8 cellular contexts compared by ENCODE assay signal in genomic region chr1:103514920-103515503, GRCh38. TPM values are rescaled to one million over a fixed set of nuclear protein-coding genes. Genes with fewer than 3 reads are reported as not detected.
DNase-seq lines count a peak whose midpoint lies in the region; ATAC-seq, FAIRE-seq and TF ChIP-seq lines count a peak whose summit lies in the region.

No MANE protein-coding gene starts in this region.

- H3K14ac ChIP-seq in H1 (ENCODE audit: insufficient read length): no peak overlapping the region

- no peak overlapping the region for H4K91ac ChIP-seq in H1 (replicated peaks; ENCODE audit: insufficient read length, low read length)

- no peak for TF ChIP-seq EP300 in H1 (IDR thresholded peaks at IDR 0.05; ENCODE audit: borderline replicate concordance in 1 of 2, low read depth in 2 of 2, low read length in 2 of 2)

- TF ChIP-seq CTCF in H1 (IDR thresholded peaks at IDR 0.05; ENCODE audit: control extremely low read depth in 1 of 3, insufficient read depth in 1 of 3, low read depth in 1 of 3, low read length in 3 of 3): peak in 2 of 3 experiments; percentile 44 to 61; a peak in 2 of 4 replicates

- H3K23ac ChIP-seq in H1 (ENCODE audit: insufficient read length): no peak overlapping the region

- H2AK5ac ChIP-seq in H1 (ENCODE audit: low read depth, low read length): no peak overlapping the region

- peak; percentile 86 to 88 for TF ChIP-seq RAD21 in H1 (IDR thresholded peaks at IDR 0.05 in 1 of 2, conservative IDR thresholded peaks at IDR 0.05 in 1 of 2; ENCODE audit: low read depth in 2 of 2, low read length in 2 of 2)

- H4K20me1 ChIP-seq in H1 (replicated peaks in 1 of 2; ENCODE audit: control insufficient read depth in 1 of 2, insufficient read depth in 2 of 2, low read length in 2 of 2): no peaks in the 10 kb centered on the region

- CTCF ChIA-PET in H1 (lab: Charles Lee; ENCODE audit: partially characterized antibody): interaction anchor here (0.6 to 4.0 kb wide), 19 partner anchors 10 to 1529 kb away, joined by 3 to 26 read pairs (median 3); partner anchors contain the start of gene RNPC3
- CTCF ChIA-PET in naive thymus-derived CD4-positive, alpha-beta T cell (lab: Charles Lee): interaction anchor here (0.6 to 1.9 kb wide), 6 partner anchors 9 to 1995 kb away, joined by 3 to 6 read pairs (median 4); partner anchors contain the start of gene RNPC3

- H3K4ac ChIP-seq in H1 (replicated peaks; ENCODE audit: insufficient read length, low read depth, low read length): no peak overlapping the region

- H2BK12ac ChIP-seq in H1 (ENCODE audit: low read depth, low read length): no peak overlapping the region

- H3K4me3 ChIP-seq in H7 (ENCODE audit: insufficient read depth, low read depth, low read length): no peak overlapping the region
- no peak overlapping the region for H3K4me3 ChIP-seq in H1 (ENCODE audit: extremely low read depth in 1 of 4, insufficient read depth in 2 of 4, low read depth in 3 of 4, low read length in 4 of 4)
- no peak overlapping the region for H3K4me3 ChIP-seq in naive thymus-derived CD4-positive, alpha-beta T cell (ENCODE audit: low read length)

- H3K4me3 Mint-ChIP-seq in naive thymus-derived CD4-positive, alpha-beta T cell: no peak overlapping the region

- no peak overlapping the region for H2AFZ ChIP-seq in H1 (ENCODE audit: low read length)

- H3K4me1 ChIP-seq in H1 (replicated peaks in 1 of 4; ENCODE audit: control insufficient read depth in 3 of 4, insufficient read depth in 4 of 4, low read length in 3 of 4): no peaks in the 10 kb centered on the region
- H3K4me1 ChIP-seq in naive thymus-derived CD4-positive, alpha-beta T cell (ENCODE audit: control insufficient read depth in 2 of 2, insufficient read depth in 2 of 2, low read length in 2 of 2): no peaks in the 10 kb centered on the region

- peak overlapping the region in 2 of 9 donors; percentile 27 to 32 for H3K27ac Mint-ChIP-seq in naive thymus-derived CD4-positive, alpha-beta T cell

- H3K56ac ChIP-seq in H1 (replicated peaks; ENCODE audit: insufficient read length, low read depth, low read length): no peak overlapping the region

- peaks cover 2 to 28% (median 20%) of the 10 kb centered on the region in 5 donors for H3K36me3 Mint-ChIP-seq in naive thymus-derived CD4-positive, alpha-beta T cell

- DNase-seq in GM03348 (ENCODE audit: low spot score): peak; percentile 33
- DNase-seq in H7: peak; percentile 4
- DNase-seq in Kasumi-1 (lab: John Stamatoyannopoulos, UW): peak; percentile 72 to 82
- DNase-seq in RPMI7951 (ENCODE audit: low read depth): peak; percentile 57
- no peak for DNase-seq in H1 (ENCODE audit: low read depth in 1 of 2, low spot score in 2 of 2)
- DNase-seq in naive thymus-derived CD4-positive, alpha-beta T cell: peak in 7 of 9 donors; percentile 18 to 57 (median 50)
- no peak for DNase-seq in HuH-7 (ENCODE audit: low spot score)

- H3K79me2 ChIP-seq in H1 (ENCODE audit: control insufficient read depth in 1 of 2, insufficient read depth in 2 of 2, low read length in 2 of 2): no peaks in the 10 kb centered on the region

- H3K27ac ChIP-seq in H1 (ENCODE audit: low read depth, low read length): no peak overlapping the region
- H3K27ac ChIP-seq in naive thymus-derived CD4-positive, alpha-beta T cell (ENCODE audit: low read depth, low read length): no peak overlapping the region

- H3K18ac ChIP-seq in H1 (ENCODE audit: extremely low read depth, low read length): no peak overlapping the region

- H3K27me3 Mint-ChIP-seq in naive thymus-derived CD4-positive, alpha-beta T cell: no peaks in the 10 kb centered on the region

- no peak overlapping the region for H2BK15ac ChIP-seq in H1 (ENCODE audit: low read length)

- peak; percentile 89 for ATAC-seq in naive thymus-derived CD4-positive, alpha-beta T cell

- H4K5ac ChIP-seq in H1 (ENCODE audit: insufficient read length, low read depth, low read length): no peak overlapping the region

- no peaks in the 10 kb centered on the region for H3K79me1 ChIP-seq in H1 (ENCODE audit: low read depth, low read length)

- FAIRE-seq in A204.1 (lab: Jason Lieb, UNC) (peak; percentile 99), H1 (lab: Jason Lieb, UNC) (peak; percentile 52)

- intact Hi-C loops in naive thymus-derived CD4-positive, alpha-beta T cell (cut with micrococcal nuclease): loop anchor here (1.0 to 10.0 kb wide), 5 partner anchors 10 to 1690 kb away; partner anchors contain the start of gene RNPC3 (in 1 of the 2)

- TF ChIP-seq POLR2A in H1 (IDR thresholded peaks at IDR 0.05; ENCODE audit: control extremely low read depth in 1 of 2, low read depth in 2 of 2, low read length in 2 of 2): no peak

- no peak overlapping the region for H2BK20ac ChIP-seq in H1 (ENCODE audit: low read length)

- no peaks in the 10 kb centered on the region for H3K9me3 ChIP-seq in H1 (ENCODE audit: insufficient read depth in 2 of 2, low read depth in 1 of 2, low read length in 1 of 2)
- no peaks in the 10 kb centered on the region for H3K9me3 ChIP-seq in naive thymus-derived CD4-positive, alpha-beta T cell (ENCODE audit: control insufficient read depth in 2 of 3, low read length in 3 of 3)

- H2BK120ac ChIP-seq in H1 (replicated peaks; ENCODE audit: low read depth, low read length): no peak overlapping the region

- H2BK5ac ChIP-seq in H1 (ENCODE audit: low read depth, low read length): no peak overlapping the region

- peaks cover 0 to 6% (median 4%) of the 10 kb centered on the region in 7 donors for H3K4me1 Mint-ChIP-seq in naive thymus-derived CD4-positive, alpha-beta T cell

- no peaks in the 10 kb centered on the region for H3K23me2 ChIP-seq in H1 (ENCODE audit: low read depth, low read length)

- peaks cover 3 to 21% (median 9%) of the 10 kb centered on the region in 11 donors for H3K9me3 Mint-ChIP-seq in naive thymus-derived CD4-positive, alpha-beta T cell

- POLR2A ChIA-PET in H1 (lab: Charles Lee; ENCODE audit: partially characterized antibody): no interaction called here
- POLR2A ChIA-PET in naive thymus-derived CD4-positive, alpha-beta T cell (lab: Charles Lee): interaction anchor here (2.3 kb wide), 1 partner anchor 11 kb away, joined by 5 read pairs; the partner anchor contains the start of gene RNPC3

- no peak overlapping the region for H3K9ac ChIP-seq in H1 (replicated peaks in 1 of 4; ENCODE audit: extremely low read depth in 1 of 4, low read depth in 3 of 4, low read length in 3 of 4)

- H3K4me2 ChIP-seq in H1 (ENCODE audit: insufficient read depth in 1 of 2, low read depth in 2 of 2, low read length in 2 of 2): no peak overlapping the region

- H4K8ac ChIP-seq in H1 (ENCODE audit: extremely low read depth, insufficient read depth, low read length): no peak overlapping the region

- H3K36me3 ChIP-seq in H7 (replicated peaks; ENCODE audit: control insufficient read depth, insufficient read depth, low read length): no peaks in the 10 kb centered on the region
- H3K36me3 ChIP-seq in H1 (ENCODE audit: control insufficient read depth in 2 of 4, insufficient read depth in 4 of 4, low read length in 3 of 4): no peaks in the 10 kb centered on the region
- H3K36me3 ChIP-seq in naive thymus-derived CD4-positive, alpha-beta T cell (ENCODE audit: control insufficient read depth in 2 of 3, insufficient read depth in 3 of 3, low read length in 3 of 3): no peaks in the 10 kb centered on the region

- WGBS in H1 (ENCODE audit: extremely low coverage in 1 of 2, insufficient coverage in 1 of 2, insufficient read length in 1 of 2, insufficient replicate concordance in 2 of 2, low coverage in 1 of 2, low lambda C conversion rate in 2 of 2, missing lambda C conversion rate in 1 of 2), 2 experiments: 79% methylated on average over 1 of the region's 1 CpG; no CpG with 5 or more reads in 1 of the 2 experiments

- H3K27me3 ChIP-seq in H7 (ENCODE audit: control insufficient read depth, insufficient read depth, low read length): no peaks in the 10 kb centered on the region
- H3K27me3 ChIP-seq in H1 (replicated peaks in 1 of 4; ENCODE audit: control insufficient read depth in 3 of 4, extremely low read depth in 1 of 4, insufficient read depth in 3 of 4, low read length in 3 of 4): no peaks in the 10 kb centered on the region
- no peaks in the 10 kb centered on the region for H3K27me3 ChIP-seq in naive thymus-derived CD4-positive, alpha-beta T cell (ENCODE audit: control insufficient read depth in 2 of 2, insufficient read depth in 2 of 2, low read length in 2 of 2)

TF ChIP-seq in H1, 55 proteins besides CTCF, POLR2A, EP300 and RAD21 (continues in another document):
- TF ChIP-seq MAFK (IDR thresholded peaks at IDR 0.05; ENCODE audit: low read depth, low read length) (no peak), HDAC6 (IDR thresholded peaks at IDR 0.05; ENCODE audit: low read depth, low read length) (no peak), TEAD4 (IDR thresholded peaks at IDR 0.05; ENCODE audit: low read depth, low read length) (no peak)

RNA-seq across cellular contexts. Expression of gene RNPC3, which starts 10.5 kb away (rescaled TPM):
- 16.0 and 22.8 TPM in 2 replicates for total RNA-seq in H7 (2014; rRNA removed; shearing (Covaris generic))
- total RNA-seq in RPMI7951 (2014; rRNA removed; shearing (Covaris generic)): 5.3 and 7.7 TPM in 2 replicates
- total RNA-seq in H1 (2021; fragmentation: NEBNext Ultra II Directional; extraction: Animal tissue kit (Norgen Biotek cat#: 25700)): 12.0 and 12.8 TPM in 2 replicates
- polyA plus RNA-seq in H1 (2011; rRNA removed): 10.8 and 10.9 TPM in 2 replicates
- polyA plus RNA-seq in H1 (2011; cell fraction: cytosol; rRNA removed): 15.7 TPM
- 46.2 TPM for polyA plus RNA-seq in H1 (2011; cell fraction: nucleus; rRNA removed)
- polyA plus RNA-seq in H1 (2012, experiment 1 of 2): 9.5 to 14.1 TPM (median 10.6 TPM) in 4 replicates
- polyA plus RNA-seq in H1 (2012, experiment 2 of 2): 1.0 TPM
- polyA plus RNA-seq in H1 (2013, experiment 1 of 2): 35.3 TPM
- polyA plus RNA-seq in H1 (2013, experiment 2 of 2): 30.4 TPM
- 21.8 and 22.2 TPM in 2 replicates for polyA minus RNA-seq in H1 (2011; rRNA and poly(A)+ RNA removed)
- polyA minus RNA-seq in H1 (2011; cell fraction: cytosol; rRNA and poly(A)+ RNA removed): 10.0 TPM
- 60.9 TPM for polyA minus RNA-seq in H1 (2011; cell fraction: nucleus; rRNA and poly(A)+ RNA removed)
- total RNA-seq in naive thymus-derived CD4-positive, alpha-beta T cell: 10 to 100 TPM; 35.3 to 99.4 (median 52.1) TPM
- polyA plus RNA-seq in naive thymus-derived CD4-positive, alpha-beta T cell: 10 to 100 TPM; 16.3 to 16.6 TPM

RNA-seq across cellular contexts. Expression of gene AMY2B, which starts 56.4 kb away (rescaled TPM):
- 2.7 and 3.0 TPM in 2 replicates for total RNA-seq in H7 (2014; rRNA removed; shearing (Covaris generic))
- 0.48 and 0.88 TPM in 2 replicates for total RNA-seq in RPMI7951 (2014; rRNA removed; shearing (Covaris generic))
- total RNA-seq in H1 (2021; fragmentation: NEBNext Ultra II Directional; extraction: Animal tissue kit (Norgen Biotek cat#: 25700)): 2.0 and 2.1 TPM in 2 replicates
- polyA plus RNA-seq in H1 (2011; rRNA removed): 1.2 and 2.0 TPM in 2 replicates
- 3.7 TPM for polyA plus RNA-seq in H1 (2011; cell fraction: cytosol; rRNA removed)
- 4.2 TPM for polyA plus RNA-seq in H1 (2011; cell fraction: nucleus; rRNA removed)
- polyA plus RNA-seq in H1 (2012, experiment 1 of 2): 2.0 to 3.2 TPM (median 2.8 TPM) in 4 replicates
- polyA plus RNA-seq in H1 (2012, experiment 2 of 2): 0.30 TPM
- 2.3 TPM for polyA plus RNA-seq in H1 (2013, experiment 1 of 2)
- 1.5 TPM for polyA plus RNA-seq in H1 (2013, experiment 2 of 2)
- 1.8 TPM in 2 replicates for polyA minus RNA-seq in H1 (2011; rRNA and poly(A)+ RNA removed)
- 1.1 TPM for polyA minus RNA-seq in H1 (2011; cell fraction: cytosol; rRNA and poly(A)+ RNA removed)
- 5.2 TPM for polyA minus RNA-seq in H1 (2011; cell fraction: nucleus; rRNA and poly(A)+ RNA removed)
- 10 to 100 TPM; 13.2 to 65.0 (median 43.7) TPM for total RNA-seq in naive thymus-derived CD4-positive, alpha-beta T cell
- 1 to 10 TPM; 1.5 to 1.7 TPM for polyA plus RNA-seq in naive thymus-derived CD4-positive, alpha-beta T cell

Comparison
In these comparisons a context has a peak if more than half of its experiments do, and no peak if none do; other contexts are left out.
1. DNase-seq: peak in GM03348 (single experiment), H7 (single experiment), Kasumi-1 (2 of 2), RPMI7951 (single experiment) and naive thymus-derived CD4-positive, alpha-beta T cell (7 of 9); none in H1 (0 of 2) and HuH-7 (single experiment).